Comparison of ENCODE assay signal across 8 cellular contexts in the genomic region with DNA sequence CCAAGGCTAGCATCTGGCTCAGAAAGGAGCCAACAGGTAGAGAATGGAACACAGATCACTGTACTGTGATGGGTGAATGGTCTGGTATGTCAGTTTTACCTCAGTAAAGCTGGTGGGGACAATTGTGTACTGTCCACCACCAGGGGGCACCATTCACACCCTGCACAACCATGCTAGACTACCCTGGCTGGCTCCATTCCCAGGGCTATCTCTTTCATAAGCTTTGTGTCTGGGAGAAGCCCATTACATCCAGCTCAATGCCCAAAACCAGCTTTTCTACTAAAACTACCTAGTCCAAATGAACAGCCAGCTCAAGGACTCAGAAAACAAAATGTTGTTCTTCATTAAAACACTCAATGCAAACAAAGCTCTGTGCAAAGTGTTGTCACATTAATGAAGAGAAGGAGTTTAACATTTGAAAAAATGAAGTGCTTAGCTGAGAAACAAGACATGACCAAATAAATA.
DNase-seq lines count a peak whose midpoint lies in the region; ATAC-seq and TF ChIP-seq lines count a peak whose summit lies in the region.

No MANE protein-coding gene starts in this region.

- H3K27ac ChIP-seq in parathyroid adenoma = no peak overlapping the region

- intact Hi-C loops in head of caudate nucleus (cut with DNase I) = loop anchor here (10.0 kb wide), 1 partner anchor 253 kb away; no protein-coding TSS in a partner anchor

- peaks cover 9% of the 10 kb centered on the region for H3K9me3 Mint-ChIP-seq in WTC11

- no peak overlapping the region for H3K4me3 ChIP-seq in parathyroid adenoma (ENCODE audit: low read depth, low read length)

- H3K4me1 Mint-ChIP-seq in WTC11 = peaks cover 12% of the 10 kb centered on the region

- TF ChIP-seq CTCF in WTC11 (IDR thresholded peaks at IDR 0.05) (peak; percentile 84), parathyroid adenoma (IDR thresholded peaks at IDR 0.05) (peak; percentile 66)

- H2AFZ ChIP-seq in parathyroid adenoma = no peak overlapping the region

- H3K27me3 Mint-ChIP-seq in WTC11 (ENCODE audit: low read depth) = no peaks in the 10 kb centered on the region

- no peaks in the 10 kb centered on the region for H3K36me3 ChIP-seq in parathyroid adenoma (ENCODE audit: control insufficient read depth, insufficient read depth, low read length)

- no peak overlapping the region for H3K27ac Mint-ChIP-seq in WTC11

- H3K9ac ChIP-seq in parathyroid adenoma = no peak overlapping the region

- no peaks in the 10 kb centered on the region for H3K4me1 ChIP-seq in parathyroid adenoma

- no peaks in the 10 kb centered on the region for H3K27me3 ChIP-seq in parathyroid adenoma (ENCODE audit: control insufficient read depth, insufficient read depth, low read length)

- CTCF ChIA-PET in WTC11 (lab: Charles Lee) = interaction anchor here (0.5 to 2.6 kb wide), 65 partner anchors 8 to 897 kb away, joined by 3 to 28 read pairs (median 4); partner anchors contain the start of gene RASAL2

- POLR2A ChIA-PET in WTC11 (lab: Charles Lee) = no interaction called here

- H3K36me3 Mint-ChIP-seq in WTC11 = peaks cover 5% of the 10 kb centered on the region; the same call in 1 of the 2 replicates

- DNase-seq in D341Med (ENCODE audit: low spot score) (peak; percentile 89), NCI-H2107 treated with DMSO at 0.1 percent for 48 hours (lab: John Stamatoyannopoulos, UW; ENCODE audit: unreplicated experiment) (peak; percentile 71), WTC11 (ENCODE audit: low spot score) (peak; percentile 80), head of caudate nucleus (peak; percentile 57 to 95 (median 87))

- no peak overlapping the region for H3K4me3 Mint-ChIP-seq in WTC11

- H3K4me2 ChIP-seq in parathyroid adenoma (ENCODE audit: low read length) = no peak overlapping the region

- peak; percentile 90 for ATAC-seq in GM19035 (IDR thresholded peaks at IDR 0.05; ENCODE audit: unreplicated experiment)
- ATAC-seq in HG03097 (IDR thresholded peaks at IDR 0.05; ENCODE audit: low FRiP score, unreplicated experiment) = peak; percentile 79
- peak; percentile 96 for ATAC-seq in WTC11
- ATAC-seq in HG03196 (IDR thresholded peaks at IDR 0.05; ENCODE audit: unreplicated experiment) = no peak

- H3K79me2 ChIP-seq in parathyroid adenoma = no peaks in the 10 kb centered on the region

- H3K9me3 ChIP-seq in parathyroid adenoma (ENCODE audit: control insufficient read depth, low read length) = no peaks in the 10 kb centered on the region

TF ChIP-seq in WTC11, 78 proteins besides CTCF, POLR2A, EP300 and RAD21:
- no peak for TF ChIP-seq RELA (CRISPR knock-in tag; IDR thresholded peaks at IDR 0.05; ENCODE audit: borderline replicate concordance)
TF ChIP-seq in WTC11: peak in this region for 0.
